Comparison of ENCODE assay signal across 10 cellular contexts in the genomic region with DNA sequence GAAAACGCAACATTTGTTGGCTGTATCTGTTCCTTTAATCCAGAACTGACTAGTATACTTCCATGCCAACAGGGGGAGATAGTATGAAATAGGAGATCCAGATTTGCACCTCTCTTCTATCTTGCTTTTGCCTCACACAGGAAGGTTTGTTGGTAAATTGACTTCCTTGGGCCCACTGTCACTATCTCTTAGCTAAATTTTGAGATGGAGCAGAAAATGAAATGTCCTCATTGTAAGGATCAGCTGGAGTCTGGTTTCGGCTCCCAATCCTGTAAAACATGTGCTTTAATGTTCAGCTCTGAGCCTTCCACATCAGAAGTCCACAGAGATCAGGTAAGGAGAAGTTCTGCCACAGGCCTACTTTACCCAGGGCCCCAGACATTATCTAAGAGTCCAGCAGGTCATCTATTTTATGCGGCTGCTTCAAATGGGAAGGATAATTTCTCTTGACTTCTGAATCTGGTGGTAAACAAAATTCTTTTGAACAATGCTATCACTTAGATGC.
A peak's percentile ranks its signal among the peaks of the same experiment; 100 is the strongest.
DNase-seq lines count a peak whose midpoint lies in the region; ATAC-seq and TF ChIP-seq lines count a peak whose summit lies in the region.
"Had no signal": no experiment of that assay in that cellular context is flagged by ENCODE, and none has a peak within 500 bp of the region (broad histone marks: within the 10 kb centered on the region; RNA-seq: fewer than 3 reads in every experiment).

No MANE protein-coding gene starts in this region.

- H3K27ac Mint-ChIP-seq in endodermal cell, result no peak overlapping the region

- H3K9me3 ChIP-seq in BE2C (no peaks in the 10 kb centered on the region), endodermal cell (ENCODE audit: control insufficient read depth, low read length) (no peaks in the 10 kb centered on the region)
- H3K9me3 ChIP-seq: ascending aorta had no signal

- peak; percentile 43 for TF ChIP-seq CTCF in BE2C (IDR thresholded peaks at IDR 0.05; ENCODE audit: low read depth, low read length)
- no peak for TF ChIP-seq CTCF in GM12865 (IDR thresholded peaks at IDR 0.05; ENCODE audit: insufficient read depth, low read depth, low read length, missing control alignments)
- TF ChIP-seq CTCF in NB4 (IDR thresholded peaks at IDR 0.05; ENCODE audit: low read depth, low read length), result no peak
- peak; percentile 57 for TF ChIP-seq CTCF in endodermal cell (conservative IDR thresholded peaks at IDR 0.05)

- H3K4me3 ChIP-seq in BE2C (ENCODE audit: low read depth, low read length) (no peak overlapping the region), GM12865 (ENCODE audit: low read depth, low read length) (peak overlapping the region; percentile 8), NB4 (ENCODE audit: low read depth, low read length) (no peak overlapping the region), endodermal cell (ENCODE audit: low read length) (no peak overlapping the region)
- H3K4me3 ChIP-seq: ascending aorta had no signal

- peaks cover 2% of the 10 kb centered on the region for H3K36me3 Mint-ChIP-seq in endodermal cell (ENCODE audit: low read depth)
- H3K36me3 Mint-ChIP-seq: naive B cell had no signal

- H3K4me3 Mint-ChIP-seq in endodermal cell, result no peak overlapping the region

- no peaks in the 10 kb centered on the region for H3K9me3 Mint-ChIP-seq in endodermal cell
- H3K9me3 Mint-ChIP-seq: naive B cell had no signal

- ATAC-seq in GM21423 (IDR thresholded peaks at IDR 0.05; ENCODE audit: unreplicated experiment), result no peak
- ATAC-seq in GM19463 (IDR thresholded peaks at IDR 0.05; ENCODE audit: unreplicated experiment), result no peak

- TF ChIP-seq POLR2A in NB4 (IDR thresholded peaks at IDR 0.05; ENCODE audit: extremely low read depth, insufficient read length), result no peak

- no peaks in the 10 kb centered on the region for H3K27me3 Mint-ChIP-seq in endodermal cell (ENCODE audit: insufficient read depth)
- H3K27me3 Mint-ChIP-seq: naive B cell had no signal

- H3K27me3 ChIP-seq in BE2C (no peaks in the 10 kb centered on the region), endodermal cell (ENCODE audit: control insufficient read depth, insufficient read depth, low read length, poor library complexity, severe bottlenecking) (no peaks in the 10 kb centered on the region)
- H3K27me3 ChIP-seq: ascending aorta had no signal

- no peak overlapping the region for H3K9ac ChIP-seq in endodermal cell (ENCODE audit: extremely low read depth, low read length, poor library complexity, severe bottlenecking)

- H3K4me1 Mint-ChIP-seq in endodermal cell, result peaks cover 3% of the 10 kb centered on the region
- H3K4me1 Mint-ChIP-seq: naive B cell had no signal

- no peak overlapping the region for H3K27ac ChIP-seq in endodermal cell (ENCODE audit: low read depth, low read length)
- H3K27ac ChIP-seq: ascending aorta had no signal

- 93 to 100% methylated on average over 1 to 3 of the region's 3 CpGs for WGBS in endodermal cell (ENCODE audit: insufficient coverage in 1 of 2, insufficient read length in 1 of 2), 2 experiments

- H3K4me1 ChIP-seq in BE2C (no peaks in the 10 kb centered on the region), endodermal cell (ENCODE audit: control insufficient read depth, insufficient read depth, low read length) (no peaks in the 10 kb centered on the region)
- H3K4me1 ChIP-seq: ascending aorta had no signal

- DNase-seq in BE2C (no peak), GM12865 (ENCODE audit: low read depth) (peak; percentile 21), NB4 (ENCODE audit: low read depth) (peak; percentile 8), endodermal cell (no peak), cerebellar cortex (ENCODE audit: low spot score) (no peak)
- no peak for DNase-seq in stimulated activated CD4-positive, alpha-beta T cell treated with anti-CD3 and anti-CD28 coated beads, Interleukin-15, amount 100 ng/mL, for 24 hours
- DNase-seq: naive B cell had no signal

- H3K36me3 ChIP-seq in BE2C, result no peaks in the 10 kb centered on the region
- H3K36me3 ChIP-seq in endodermal cell (ENCODE audit: control insufficient read depth, insufficient read depth, low read length), result no peaks in the 10 kb centered on the region
- H3K36me3 ChIP-seq: ascending aorta had no signal

Comparison
In these comparisons a context has a peak if more than half of its experiments do, and no peak if none do; other contexts are left out.
1. DNase-seq: peak in GM12865 (single experiment) and NB4 (single experiment); none in BE2C (single experiment), endodermal cell (single experiment), stimulated activated CD4-positive, alpha-beta T cell treated with anti-CD3 and anti-CD28 coated beads, Interleukin-15, amount 100 ng/mL, for 24 hours (single experiment) and cerebellar cortex (single experiment).
2. CTCF ChIP-seq: peak in BE2C (single experiment) and endodermal cell (single experiment); none in GM12865 (single experiment) and NB4 (single experiment).